Comparison of ENCODE assay signal across 9 cellular contexts in the genomic region with DNA sequence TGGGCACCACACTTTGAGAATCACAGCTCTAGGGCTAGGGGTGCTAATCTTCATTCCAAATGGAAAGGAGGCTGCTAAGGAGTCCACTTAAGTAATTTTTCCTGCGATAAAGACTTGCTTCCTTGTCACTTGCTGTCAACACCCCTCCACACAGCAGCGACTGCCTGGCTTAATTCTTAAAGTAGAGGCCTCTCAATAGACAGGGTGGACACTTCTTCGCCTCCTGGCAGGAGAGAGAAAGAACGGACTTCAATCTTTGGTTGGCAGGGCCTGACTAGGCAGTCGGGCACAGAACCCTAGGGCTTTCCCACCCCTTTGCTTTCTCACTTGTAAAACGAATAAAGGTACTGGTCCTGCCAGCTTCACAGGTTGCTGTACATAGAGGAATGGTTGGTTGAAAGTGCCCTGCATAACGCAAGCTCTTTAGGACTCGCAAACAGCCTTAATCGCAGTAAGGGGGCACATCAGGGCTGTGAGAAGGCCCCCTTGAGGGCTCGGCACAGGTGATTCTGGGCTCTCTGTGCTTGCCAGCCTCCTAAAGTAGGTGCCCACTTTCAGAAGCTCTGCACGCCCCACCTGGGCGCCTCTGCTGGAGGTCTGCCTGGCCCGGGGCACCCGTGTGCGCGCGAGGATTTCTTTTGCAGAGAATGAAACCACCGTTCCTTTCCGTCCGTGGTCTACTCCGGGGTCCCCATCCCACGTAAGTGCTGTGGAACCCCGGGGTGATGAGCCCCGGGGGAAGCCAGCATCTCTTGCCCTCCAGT. TPM values are rescaled to one million over a fixed set of nuclear protein-coding genes. Genes with fewer than 3 reads are reported as not detected.
A peak's percentile ranks its signal among the peaks of the same experiment; 100 is the strongest.
DNase-seq lines count a peak whose midpoint lies in the region; ATAC-seq, FAIRE-seq and TF ChIP-seq lines count a peak whose summit lies in the region.
"Had no signal": no experiment of that assay in that cellular context is flagged by ENCODE, and none has a peak within 500 bp of the region (broad histone marks: within the 10 kb centered on the region; RNA-seq: fewer than 3 reads in every experiment).

No MANE protein-coding gene starts in this region.

- BruUV-seq in GM12878 (replicated peaks; lab: Mats Ljungman, UMichigan): no TSS peak

- no peak overlapping the region for H3K9ac ChIP-seq in HUES6 (ENCODE audit: low read length)
- H3K9ac ChIP-seq in GM12878 (ENCODE audit: control insufficient read depth, insufficient read depth, low read length): no peak overlapping the region

- peaks cover 88% of the 10 kb centered on the region for H3K27me3 ChIP-seq in HUES6 (ENCODE audit: control insufficient read depth, insufficient read depth, low read length)
- peaks cover 9 to 20% of the 10 kb centered on the region in 2 experiments for H3K27me3 ChIP-seq in GM12878 (replicated peaks in 1 of 2; ENCODE audit: control insufficient read depth in 2 of 2, insufficient read depth in 2 of 2, low read length in 1 of 2)
- H3K27me3 ChIP-seq in kidney epithelial cell (ENCODE audit: control insufficient read depth, insufficient read depth, low read length): peaks cover 3% of the 10 kb centered on the region

- no peak for DNase-seq in GM12878 (ENCODE audit: low read depth, low spot score)
- DNase-seq in kidney epithelial cell (ENCODE audit: low read depth): no peak
- DNase-seq in stimulated activated effector memory CD8-positive, alpha-beta T cell treated with anti-CD3 and anti-CD28 coated beads, Interleukin-12 subunit alpha, Interleukin-12 subunit beta, amount 100 ng/mL, for 72 hours (ENCODE audit: low spot score in 2 of 2): no peak
- no peak for DNase-seq in COR-L47 (lab: John Stamatoyannopoulos, UW)
- no peak for DNase-seq in NCI-H2029 treated with DMSO at 0.1 percent for 48 hours (lab: John Stamatoyannopoulos, UW)
- DNase-seq in NCI-H524 (lab: John Stamatoyannopoulos, UW): no peak
- DNase-seq in kidney glomerular epithelial cell (lab: John Stamatoyannopoulos, UW): no peak
- DNase-seq: NCI-H2029 had no signal

- WGBS in GM12878 (ENCODE audit: insufficient coverage, insufficient replicate concordance, low lambda C conversion rate, missing lambda C conversion rate): 36% methylated on average over 24 of the region's 24 CpGs

- peaks cover 11% of the 10 kb centered on the region for H3K4me1 Mint-ChIP-seq in stimulated activated effector memory CD8-positive, alpha-beta T cell treated with anti-CD3 and anti-CD28 coated beads, Interleukin-12 subunit alpha, Interleukin-12 subunit beta, amount 100 ng/mL, for 72 hours

- H3K27ac ChIP-seq in HUES6 (ENCODE audit: low read depth, low read length) (no peak overlapping the region), GM12878 (ENCODE audit: control insufficient read depth, insufficient read depth) (no peak overlapping the region)

- no peak for FAIRE-seq in GM12878 (lab: Jason Lieb, UNC)

- ATAC-seq in GM12878: no peak
- ATAC-seq in stimulated activated effector memory CD8-positive, alpha-beta T cell treated with anti-CD3 and anti-CD28 coated beads, Interleukin-12 subunit alpha, Interleukin-12 subunit beta, amount 100 ng/mL, for 72 hours: no peak

- peak overlapping the region; percentile 41 for H3K4me2 ChIP-seq in GM12878 (ENCODE audit: control insufficient read depth, insufficient read depth)

- POLR2A ChIA-PET in GM12878 (lab: Charles Lee): no interaction called here

- RAD21 ChIA-PET in GM12878 (lab: Charles Lee; ENCODE audit: unreplicated experiment): interaction anchor here (0.7 to 2.1 kb wide), 2 partner anchors 61 kb away, joined by 4 to 6 read pairs; no protein-coding TSS in a partner anchor

- H3K9me3 Mint-ChIP-seq in stimulated activated effector memory CD8-positive, alpha-beta T cell treated with anti-CD3 and anti-CD28 coated beads, Interleukin-12 subunit alpha, Interleukin-12 subunit beta, amount 100 ng/mL, for 72 hours: no peaks in the 10 kb centered on the region

- SMC1A ChIA-PET in GM12878 (lab: Charles Lee; ENCODE audit: uncharacterized antibody, unreplicated experiment): interaction anchor here (0.8 to 2.1 kb wide), 4 partner anchors 12 to 73 kb away, joined by 3 to 12 read pairs (median 4); no protein-coding TSS in a partner anchor

- peak overlapping the region; percentile 62 for H3K4me3 Mint-ChIP-seq in stimulated activated effector memory CD8-positive, alpha-beta T cell treated with anti-CD3 and anti-CD28 coated beads, Interleukin-12 subunit alpha, Interleukin-12 subunit beta, amount 100 ng/mL, for 72 hours

- no peaks in the 10 kb centered on the region for H4K20me1 ChIP-seq in GM12878 (ENCODE audit: control insufficient read depth, insufficient read depth)

- H3K36me3 ChIP-seq in HUES6 (ENCODE audit: control insufficient read depth, insufficient read depth, low read length) (no peaks in the 10 kb centered on the region), GM12878 (ENCODE audit: control insufficient read depth in 2 of 2, insufficient read depth in 2 of 2, low read length in 1 of 2) (no peaks in the 10 kb centered on the region), kidney epithelial cell (ENCODE audit: control insufficient read depth, insufficient read depth, low read length) (no peaks in the 10 kb centered on the region)

- no peak overlapping the region for H2AFZ ChIP-seq in GM12878 (ENCODE audit: control insufficient read depth, low read depth, low read length)

- TF ChIP-seq POLR2A in GM12878 (IDR thresholded peaks at IDR 0.05; ENCODE audit: low read depth, low read length): no peak

- intact Hi-C loops in GM12878 (cut with micrococcal nuclease; ENCODE audit: unreplicated experiment): no loop called here

- peaks cover 10% of the 10 kb centered on the region for H3K36me3 Mint-ChIP-seq in stimulated activated effector memory CD8-positive, alpha-beta T cell treated with anti-CD3 and anti-CD28 coated beads, Interleukin-12 subunit alpha, Interleukin-12 subunit beta, amount 100 ng/mL, for 72 hours

- TF ChIP-seq EP300 in GM12878 (IDR thresholded peaks at IDR 0.05; ENCODE audit: borderline replicate concordance in 1 of 2, control insufficient read depth in 1 of 2, low read depth in 2 of 2, low read length in 2 of 2): no peak

- H3K4me1 ChIP-seq in HUES6 (ENCODE audit: control insufficient read depth, insufficient read depth, low read length) (peaks cover 11% of the 10 kb centered on the region; the same call in 1 of the 2 replicates), GM12878 (ENCODE audit: control insufficient read depth, insufficient read depth, low read length) (peaks cover 4% of the 10 kb centered on the region; the same call in 1 of the 2 replicates)

- TF ChIP-seq CTCF in GM12878 (IDR thresholded peaks at IDR 0.05 in 2 of 3, conservative IDR thresholded peaks at IDR 0.05 in 1 of 3; ENCODE audit: control insufficient read depth in 2 of 3, extremely low read depth in 1 of 3, insufficient read depth in 1 of 3, low read depth in 3 of 3, low read length in 3 of 3) (no peak), kidney epithelial cell (IDR thresholded peaks at IDR 0.05; ENCODE audit: insufficient read depth, low read length, poor library complexity, severe bottlenecking) (no peak)

- H3K9me3 ChIP-seq in HUES6 (ENCODE audit: control insufficient read depth, insufficient read depth, low read depth, low read length) (no peaks in the 10 kb centered on the region), GM12878 (replicated peaks; ENCODE audit: control insufficient read depth, insufficient read depth, low read length) (no peaks in the 10 kb centered on the region; the same call in 2 of the 3 replicates)

- H3K4me3 ChIP-seq in HUES6 (ENCODE audit: low read depth, low read length) (peak overlapping the region; percentile 61), GM12878 (no peak overlapping the region), kidney epithelial cell (ENCODE audit: low read depth, low read length) (peak overlapping the region; percentile 15)

- CTCF ChIA-PET in GM12878 (lab: Yijun Ruan, JAX): interaction anchor here (1.3 to 2.8 kb wide), 5 partner anchors 61 to 130 kb away, joined by 4 to 23 read pairs (median 5); no protein-coding TSS in a partner anchor

- no peak overlapping the region for H3K27ac Mint-ChIP-seq in stimulated activated effector memory CD8-positive, alpha-beta T cell treated with anti-CD3 and anti-CD28 coated beads, Interleukin-12 subunit alpha, Interleukin-12 subunit beta, amount 100 ng/mL, for 72 hours

- no peaks in the 10 kb centered on the region for H3K79me2 ChIP-seq in GM12878 (ENCODE audit: control insufficient read depth, insufficient read depth, low read length)

- TF ChIP-seq RAD21 in GM12878 (IDR thresholded peaks at IDR 0.05; ENCODE audit: insufficient read depth, low read depth, low read length): no peak

- in situ Hi-C loops in GM12878 (cut with MboI): no loop called here

TF ChIP-seq in GM12878, 131 proteins besides CTCF, POLR2A, EP300 and RAD21:
- TF ChIP-seq ETV6 (conservative IDR thresholded peaks at IDR 0.05 in 1 of 2, IDR thresholded peaks at IDR 0.05 in 1 of 2; ENCODE audit: borderline replicate concordance in 1 of 2, low read depth in 1 of 2): no peak
- TF ChIP-seq, protein P1, sequence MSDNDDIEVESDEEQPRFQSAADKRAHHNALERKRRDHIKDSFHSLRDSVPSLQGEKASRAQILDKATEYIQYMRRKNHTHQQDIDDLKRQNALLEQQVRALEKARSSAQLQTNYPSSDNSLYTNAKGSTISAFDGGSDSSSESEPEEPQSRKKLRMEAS (IDR thresholded peaks at IDR 0.05; ENCODE audit: low read depth, low read length): no peak
- TF ChIP-seq BCL11A (IDR thresholded peaks at IDR 0.05; ENCODE audit: low read depth, low read length): no peak
TF ChIP-seq in GM12878: peak in this region for 0.

RNA-seq across cellular contexts. Expression of a gene that starts 47.6 kb away (rescaled TPM):
- total RNA-seq in GM12878 (2013; cell fraction: nucleolus; rRNA removed): 0.22 TPM in 1 of 2 replicates, not detected in the other
- total RNA-seq in GM12878 (2014; rRNA removed) (not detected in 2 replicates), GM12878 (2014; rRNA removed; fragmentation: Illumina TruSeq; extraction: Trizol) (not detected in 2 replicates), GM12878 (2021) (0.08 TPM in 1 of 2 replicates, not detected in the other), kidney epithelial cell (0.04 and 0.41 TPM in 2 replicates)
- not detected for polyA plus RNA-seq in GM12878 (2011; ENCODE audit: low read depth)
- polyA plus RNA-seq in GM12878 (2011; rRNA removed) (under 0.01 and 0.03 TPM in 2 replicates), GM12878 (2014; fragmentation: Illumina TruSeq; extraction: Trizol) (not detected in 2 replicates), GM12878 (2014; fragmentation: Nextera tagmentation; extraction: Ambion mirVana) (under 1 TPM in 1 of 2 experiments, not detected in 1; 0.02 TPM), GM12878 (2014; rRNA removed) (0.03 and 0.05 TPM in 2 replicates), GM12878 (2016; fragmentation: Nextera tagmentation; extraction: Ambion mirVana) (not detected)
- polyA plus RNA-seq in GM12878 (2011; cell fraction: cytosol; rRNA removed): 0.02 and 0.03 TPM in 2 replicates
- polyA plus RNA-seq in GM12878 (2011; cell fraction: nucleus; rRNA removed): 0.01 TPM in 1 of 2 replicates, not detected in the other
- not detected in 2 replicates for polyA plus RNA-seq in GM12878 (2012)
- polyA minus RNA-seq in GM12878 (2011; rRNA and poly(A)+ RNA removed): under 0.01 TPM in 1 of 2 replicates, not detected in the other
- polyA minus RNA-seq in GM12878 (2011; cell fraction: cytosol; rRNA and poly(A)+ RNA removed): not detected in 2 replicates
- under 0.01 TPM in 2 replicates for polyA minus RNA-seq in GM12878 (2011; cell fraction: nucleus; rRNA and poly(A)+ RNA removed)
